32 cellular contexts compared by ENCODE assay signal in the genomic region with DNA sequence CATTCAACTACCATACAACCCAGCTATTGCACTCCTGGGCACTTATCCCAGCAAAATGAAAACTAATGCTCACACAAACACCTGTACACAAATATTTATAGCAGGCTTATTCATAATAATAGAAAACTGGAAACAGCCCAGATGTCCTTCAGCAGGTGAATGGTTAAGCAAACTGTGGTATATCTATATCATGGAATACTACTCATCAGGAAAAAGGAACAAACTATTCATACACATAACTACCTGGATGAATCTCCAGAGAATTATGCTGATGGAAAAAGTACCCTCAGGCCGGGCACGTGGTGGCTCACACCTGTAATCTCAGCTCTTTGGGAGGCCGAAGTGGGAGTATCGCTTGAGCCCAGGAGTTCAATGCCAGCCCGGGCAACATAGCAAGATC.
"Had no signal": no experiment of that assay in that cellular context is flagged by ENCODE, and none has a peak within 500 bp of the region (broad histone marks: within the 10 kb centered on the region; RNA-seq: fewer than 3 reads in every experiment).

No MANE protein-coding gene starts in this region.

- H3K27me3 Mint-ChIP-seq: naive B cell; naive thymus-derived CD8-positive, alpha-beta T cell; natural killer cell treated with Interleukin-12 subunit alpha and Interleukin-12 subunit beta and Interleukin-15 and Interleukin-18, amount 100 ng/mL, for 72 hours; stimulated activated memory B cell treated with anti-CD40 and anti-IgM and Interleukin-4, amounts not matched to agents 10 μg/mL and 1 μg/mL and 100 μg/mL, for 72 hours; stimulated activated naive CD8-positive, alpha-beta T cell treated with anti-CD3 and anti-CD28 coated beads, Interleukin-15, amount 100 ng/mL, for 72 hours; type B pancreatic cell had no signal

- H3K9ac ChIP-seq: neural progenitor cell had no signal

- H3K9me3 Mint-ChIP-seq: naive B cell; naive thymus-derived CD8-positive, alpha-beta T cell; natural killer cell treated with Interleukin-12 subunit alpha and Interleukin-12 subunit beta and Interleukin-15 and Interleukin-18, amount 100 ng/mL, for 72 hours; stimulated activated memory B cell treated with anti-CD40 and anti-IgM and Interleukin-4, amounts not matched to agents 10 μg/mL and 1 μg/mL and 100 μg/mL, for 72 hours; stimulated activated naive CD8-positive, alpha-beta T cell treated with anti-CD3 and anti-CD28 coated beads, Interleukin-15, amount 100 ng/mL, for 72 hours; type B pancreatic cell had no signal

- ATAC-seq: naive thymus-derived CD8-positive, alpha-beta T cell; natural killer cell treated with Interleukin-12 subunit alpha and Interleukin-12 subunit beta and Interleukin-15 and Interleukin-18, amount 100 ng/mL, for 72 hours; pancreas; right cardiac atrium; right lobe of liver; stimulated activated memory B cell treated with anti-CD40 and anti-IgM and Interleukin-4, amounts not matched to agents 10 μg/mL and 1 μg/mL and 100 μg/mL, for 72 hours; stimulated activated naive CD8-positive, alpha-beta T cell treated with anti-CD3 and anti-CD28 coated beads, Interleukin-15, amount 100 ng/mL, for 72 hours; stimulated activated naive CD8-positive, alpha-beta T cell treated with anti-CD3 and anti-CD28 coated beads, Interleukin-15, Interleukin-2, amounts not matched to agents 100 U/mL and 50 U/mL, for 24 hours; upper lobe of right lung had no signal

- H3K9me3 ChIP-seq: neutrophil, pancreas, prostate gland, right lobe of liver, spleen, suprapubic skin, testis, tibial artery, transverse colon, upper lobe of right lung, uterus had no signal

- H3K27ac Mint-ChIP-seq: natural killer cell treated with Interleukin-12 subunit alpha and Interleukin-12 subunit beta and Interleukin-15 and Interleukin-18, amount 100 ng/mL, for 72 hours; nephron progenitor cell; neural progenitor cell; stimulated activated memory B cell treated with anti-CD40 and anti-IgM and Interleukin-4, amounts not matched to agents 10 μg/mL and 1 μg/mL and 100 μg/mL, for 72 hours; stimulated activated naive CD8-positive, alpha-beta T cell treated with anti-CD3 and anti-CD28 coated beads, Interleukin-15, amount 100 ng/mL, for 72 hours; type B pancreatic cell had no signal

- H3K4me2 ChIP-seq: neural progenitor cell, smooth muscle cell had no signal

- H3K4me1 ChIP-seq: pancreas, prostate gland, uterus had no signal

- H3K36me3 ChIP-seq: neural progenitor cell, neutrophil, pancreas, prostate gland, right lobe of liver, spleen, suprapubic skin, tibial artery, transverse colon, upper lobe of right lung, uterus had no signal

- FAIRE-seq: pancreas had no signal

- H3K4me3 Mint-ChIP-seq: naive thymus-derived CD8-positive, alpha-beta T cell; natural killer cell treated with Interleukin-12 subunit alpha and Interleukin-12 subunit beta and Interleukin-15 and Interleukin-18, amount 100 ng/mL, for 72 hours; nephron progenitor cell; neural progenitor cell; stimulated activated memory B cell treated with anti-CD40 and anti-IgM and Interleukin-4, amounts not matched to agents 10 μg/mL and 1 μg/mL and 100 μg/mL, for 72 hours; stimulated activated naive CD8-positive, alpha-beta T cell treated with anti-CD3 and anti-CD28 coated beads, Interleukin-15, amount 100 ng/mL, for 72 hours; type B pancreatic cell had no signal

- H2AFZ ChIP-seq: neural progenitor cell had no signal

- DNase-seq: naive B cell; naive thymus-derived CD8-positive, alpha-beta T cell; nephron progenitor cell; nucleus accumbens; pancreas; retina; right cardiac atrium; right lobe of liver; spleen; stimulated activated CD4-positive, alpha-beta T cell treated with anti-CD3 and anti-CD28 coated beads, Interleukin-12 subunit alpha, Interleukin-12 subunit beta, amount 100 ng/mL, for 4 hours; stimulated activated CD4-positive, alpha-beta T cell treated with anti-CD3 and anti-CD28 coated beads, Interleukin-1b, Interleukin-23, amount 100 ng/mL, for 48 hours; stimulated activated CD4-positive, alpha-beta T cell treated with anti-CD3 and anti-CD28 coated beads, Interleukin-4, amount 100 ng/mL, for 1 hour; stimulated activated CD4-positive, alpha-beta T cell treated with anti-CD3 and anti-CD28 coated beads, Interleukin-4, amount 100 ng/mL, for 4 hours; stimulated activated CD8-positive, alpha-beta memory T cell treated with anti-CD3 and anti-CD28 coated beads, Interleukin-4, amount 100 ng/mL, for 48 hours; stimulated activated naive CD4-positive, alpha-beta T cell; stimulated activated naive CD8-positive, alpha-beta T cell treated with anti-CD3 and anti-CD28 coated beads, Interleukin-15, amount 100 ng/mL, for 72 hours; stimulated activated naive CD8-positive, alpha-beta T cell treated with anti-CD3 and anti-CD28 coated beads, Interleukin-15, Interleukin-2, amounts not matched to agents 100 U/mL and 50 U/mL, for 24 hours; substantia nigra; testis; tibial artery; transverse colon; upper lobe of right lung; uterus had no signal

- H3K27me3 ChIP-seq: neural progenitor cell, neutrophil, pancreas, right lobe of liver, spleen, suprapubic skin, testis, tibial artery, transverse colon, upper lobe of right lung, uterus had no signal

- H3K27ac ChIP-seq: neural progenitor cell, neutrophil, pancreas, prostate gland, right lobe of liver, skin epidermis, spleen, suprapubic skin, testis, tibial artery, transverse colon, upper lobe of right lung, uterus had no signal

- H3K4me3 ChIP-seq: neural progenitor cell, pancreas, prostate gland, right lobe of liver, skin epidermis, smooth muscle cell, spleen, suprapubic skin, testis, tibial artery, transverse colon, upper lobe of right lung, uterus had no signal

- H3K36me3 Mint-ChIP-seq: naive B cell; naive thymus-derived CD8-positive, alpha-beta T cell; neural progenitor cell; type B pancreatic cell had no signal
